Comparison of ENCODE assay signal across 1 cellular context in the genomic region with DNA sequence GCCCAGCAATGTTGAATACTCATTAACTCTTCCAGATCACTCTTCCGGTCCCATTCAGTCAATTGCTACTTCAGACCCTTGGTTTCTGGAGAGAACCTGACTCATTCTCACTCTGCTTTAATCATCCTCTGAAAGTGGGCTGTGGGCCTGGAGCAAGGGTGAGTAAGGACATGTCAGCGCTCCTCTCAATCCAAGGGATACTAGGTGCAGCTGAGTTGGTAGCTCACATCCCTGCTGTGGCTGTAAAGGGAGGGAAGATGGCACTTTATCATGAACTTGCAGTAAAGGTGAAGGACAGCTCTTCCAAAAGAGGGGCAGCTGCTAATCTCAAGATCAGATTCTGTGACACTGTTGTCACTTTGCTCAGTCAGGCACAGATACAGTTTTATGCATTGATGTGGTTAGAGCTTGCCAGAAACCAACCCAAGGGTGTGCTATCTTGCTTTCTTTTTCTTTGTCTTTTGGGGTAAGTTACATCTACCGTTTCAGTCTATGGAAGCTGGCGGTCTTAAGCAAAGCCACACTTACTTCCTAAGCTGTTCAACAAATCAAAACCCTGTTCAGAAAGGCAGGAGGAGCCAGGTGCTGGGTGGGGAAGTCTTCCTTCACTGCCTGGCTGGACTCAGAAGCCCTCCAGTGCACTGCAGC.
TF ChIP-seq lines count a peak whose summit lies in the region.

No MANE protein-coding gene starts in this region.

TF ChIP-seq in GM12878, 131 proteins besides CTCF, POLR2A, EP300 and RAD21 (continued from another document and continues in another):
- TF ChIP-seq CHD4 (IDR thresholded peaks at IDR 0.05), result no peak
- TF ChIP-seq, protein P1, sequence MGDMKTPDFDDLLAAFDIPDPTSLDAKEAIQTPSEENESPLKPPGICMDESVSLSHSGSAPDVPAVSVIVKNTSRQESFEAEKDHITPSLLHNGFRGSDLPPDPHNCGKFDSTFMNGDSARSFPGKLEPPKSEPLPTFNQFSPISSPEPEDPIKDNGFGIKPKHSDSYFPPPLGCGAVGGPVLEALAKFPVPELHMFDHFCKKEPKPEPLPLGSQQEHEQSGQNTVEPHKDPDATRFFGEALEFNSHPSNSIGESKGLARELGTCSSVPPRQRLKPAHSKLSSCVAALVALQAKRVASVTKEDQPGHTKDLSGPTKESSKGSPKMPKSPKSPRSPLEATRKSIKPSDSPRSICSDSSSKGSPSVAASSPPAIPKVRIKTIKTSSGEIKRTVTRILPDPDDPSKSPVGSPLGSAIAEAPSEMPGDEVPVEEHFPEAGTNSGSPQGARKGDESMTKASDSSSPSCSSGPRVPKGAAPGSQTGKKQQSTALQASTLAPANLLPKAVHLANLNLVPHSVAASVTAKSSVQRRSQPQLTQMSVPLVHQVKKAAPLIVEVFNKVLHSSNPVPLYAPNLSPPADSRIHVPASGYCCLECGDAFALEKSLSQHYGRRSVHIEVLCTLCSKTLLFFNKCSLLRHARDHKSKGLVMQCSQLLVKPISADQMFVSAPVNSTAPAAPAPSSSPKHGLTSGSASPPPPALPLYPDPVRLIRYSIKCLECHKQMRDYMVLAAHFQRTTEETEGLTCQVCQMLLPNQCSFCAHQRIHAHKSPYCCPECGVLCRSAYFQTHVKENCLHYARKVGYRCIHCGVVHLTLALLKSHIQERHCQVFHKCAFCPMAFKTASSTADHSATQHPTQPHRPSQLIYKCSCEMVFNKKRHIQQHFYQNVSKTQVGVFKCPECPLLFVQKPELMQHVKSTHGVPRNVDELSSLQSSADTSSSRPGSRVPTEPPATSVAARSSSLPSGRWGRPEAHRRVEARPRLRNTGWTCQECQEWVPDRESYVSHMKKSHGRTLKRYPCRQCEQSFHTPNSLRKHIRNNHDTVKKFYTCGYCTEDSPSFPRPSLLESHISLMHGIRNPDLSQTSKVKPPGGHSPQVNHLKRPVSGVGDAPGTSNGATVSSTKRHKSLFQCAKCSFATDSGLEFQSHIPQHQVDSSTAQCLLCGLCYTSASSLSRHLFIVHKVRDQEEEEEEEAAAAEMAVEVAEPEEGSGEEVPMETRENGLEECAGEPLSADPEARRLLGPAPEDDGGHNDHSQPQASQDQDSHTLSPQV (IDR thresholded peaks at IDR 0.05), result no peak
- TF ChIP-seq JUNB (IDR thresholded peaks at IDR 0.05), result no peak; the same call in 1 of the 2 replicates
- TF ChIP-seq, protein P2, sequence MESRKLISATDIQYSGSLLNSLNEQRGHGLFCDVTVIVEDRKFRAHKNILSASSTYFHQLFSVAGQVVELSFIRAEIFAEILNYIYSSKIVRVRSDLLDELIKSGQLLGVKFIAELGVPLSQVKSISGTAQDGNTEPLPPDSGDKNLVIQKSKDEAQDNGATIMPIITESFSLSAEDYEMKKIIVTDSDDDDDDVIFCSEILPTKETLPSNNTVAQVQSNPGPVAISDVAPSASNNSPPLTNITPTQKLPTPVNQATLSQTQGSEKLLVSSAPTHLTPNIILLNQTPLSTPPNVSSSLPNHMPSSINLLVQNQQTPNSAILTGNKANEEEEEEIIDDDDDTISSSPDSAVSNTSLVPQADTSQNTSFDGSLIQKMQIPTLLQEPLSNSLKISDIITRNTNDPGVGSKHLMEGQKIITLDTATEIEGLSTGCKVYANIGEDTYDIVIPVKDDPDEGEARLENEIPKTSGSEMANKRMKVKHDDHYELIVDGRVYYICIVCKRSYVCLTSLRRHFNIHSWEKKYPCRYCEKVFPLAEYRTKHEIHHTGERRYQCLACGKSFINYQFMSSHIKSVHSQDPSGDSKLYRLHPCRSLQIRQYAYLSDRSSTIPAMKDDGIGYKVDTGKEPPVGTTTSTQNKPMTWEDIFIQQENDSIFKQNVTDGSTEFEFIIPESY (IDR thresholded peaks at IDR 0.05), result no peak
- 0 out of 2 replicates have a peak, but pooled peaks have one; percentile 24 for TF ChIP-seq FOXM1 (IDR thresholded peaks at IDR 0.05; ENCODE audit: low read depth, low read length)
- TF ChIP-seq PML (IDR thresholded peaks at IDR 0.05; ENCODE audit: low read length), result no peak; the same call in 1 of the 2 replicates
- no peak for TF ChIP-seq MEF2A (IDR thresholded peaks at IDR 0.05; ENCODE audit: insufficient read depth, low read depth, low read length)
- TF ChIP-seq ETV6 (conservative IDR thresholded peaks at IDR 0.05 in 1 of 2, IDR thresholded peaks at IDR 0.05 in 1 of 2; ENCODE audit: borderline replicate concordance in 1 of 2, low read depth in 1 of 2), result peak in 1 of 2 experiments; percentile 61; a peak in 1 of 4 replicates
- TF ChIP-seq TCF7 (IDR thresholded peaks at IDR 0.05; ENCODE audit: borderline replicate concordance), result peak; percentile 97
- TF ChIP-seq, protein P3, sequence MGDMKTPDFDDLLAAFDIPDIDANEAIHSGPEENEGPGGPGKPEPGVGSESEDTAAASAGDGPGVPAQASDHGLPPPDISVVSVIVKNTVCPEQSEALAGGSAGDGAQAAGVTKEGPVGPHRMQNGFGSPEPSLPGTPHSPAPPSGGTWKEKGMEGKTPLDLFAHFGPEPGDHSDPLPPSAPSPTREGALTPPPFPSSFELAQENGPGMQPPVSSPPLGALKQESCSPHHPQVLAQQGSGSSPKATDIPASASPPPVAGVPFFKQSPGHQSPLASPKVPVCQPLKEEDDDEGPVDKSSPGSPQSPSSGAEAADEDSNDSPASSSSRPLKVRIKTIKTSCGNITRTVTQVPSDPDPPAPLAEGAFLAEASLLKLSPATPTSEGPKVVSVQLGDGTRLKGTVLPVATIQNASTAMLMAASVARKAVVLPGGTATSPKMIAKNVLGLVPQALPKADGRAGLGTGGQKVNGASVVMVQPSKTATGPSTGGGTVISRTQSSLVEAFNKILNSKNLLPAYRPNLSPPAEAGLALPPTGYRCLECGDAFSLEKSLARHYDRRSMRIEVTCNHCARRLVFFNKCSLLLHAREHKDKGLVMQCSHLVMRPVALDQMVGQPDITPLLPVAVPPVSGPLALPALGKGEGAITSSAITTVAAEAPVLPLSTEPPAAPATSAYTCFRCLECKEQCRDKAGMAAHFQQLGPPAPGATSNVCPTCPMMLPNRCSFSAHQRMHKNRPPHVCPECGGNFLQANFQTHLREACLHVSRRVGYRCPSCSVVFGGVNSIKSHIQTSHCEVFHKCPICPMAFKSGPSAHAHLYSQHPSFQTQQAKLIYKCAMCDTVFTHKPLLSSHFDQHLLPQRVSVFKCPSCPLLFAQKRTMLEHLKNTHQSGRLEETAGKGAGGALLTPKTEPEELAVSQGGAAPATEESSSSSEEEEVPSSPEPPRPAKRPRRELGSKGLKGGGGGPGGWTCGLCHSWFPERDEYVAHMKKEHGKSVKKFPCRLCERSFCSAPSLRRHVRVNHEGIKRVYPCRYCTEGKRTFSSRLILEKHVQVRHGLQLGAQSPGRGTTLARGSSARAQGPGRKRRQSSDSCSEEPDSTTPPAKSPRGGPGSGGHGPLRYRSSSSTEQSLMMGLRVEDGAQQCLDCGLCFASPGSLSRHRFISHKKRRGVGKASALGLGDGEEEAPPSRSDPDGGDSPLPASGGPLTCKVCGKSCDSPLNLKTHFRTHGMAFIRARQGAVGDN (IDR thresholded peaks at IDR 0.05), result no peak
- TF ChIP-seq, protein P4, sequence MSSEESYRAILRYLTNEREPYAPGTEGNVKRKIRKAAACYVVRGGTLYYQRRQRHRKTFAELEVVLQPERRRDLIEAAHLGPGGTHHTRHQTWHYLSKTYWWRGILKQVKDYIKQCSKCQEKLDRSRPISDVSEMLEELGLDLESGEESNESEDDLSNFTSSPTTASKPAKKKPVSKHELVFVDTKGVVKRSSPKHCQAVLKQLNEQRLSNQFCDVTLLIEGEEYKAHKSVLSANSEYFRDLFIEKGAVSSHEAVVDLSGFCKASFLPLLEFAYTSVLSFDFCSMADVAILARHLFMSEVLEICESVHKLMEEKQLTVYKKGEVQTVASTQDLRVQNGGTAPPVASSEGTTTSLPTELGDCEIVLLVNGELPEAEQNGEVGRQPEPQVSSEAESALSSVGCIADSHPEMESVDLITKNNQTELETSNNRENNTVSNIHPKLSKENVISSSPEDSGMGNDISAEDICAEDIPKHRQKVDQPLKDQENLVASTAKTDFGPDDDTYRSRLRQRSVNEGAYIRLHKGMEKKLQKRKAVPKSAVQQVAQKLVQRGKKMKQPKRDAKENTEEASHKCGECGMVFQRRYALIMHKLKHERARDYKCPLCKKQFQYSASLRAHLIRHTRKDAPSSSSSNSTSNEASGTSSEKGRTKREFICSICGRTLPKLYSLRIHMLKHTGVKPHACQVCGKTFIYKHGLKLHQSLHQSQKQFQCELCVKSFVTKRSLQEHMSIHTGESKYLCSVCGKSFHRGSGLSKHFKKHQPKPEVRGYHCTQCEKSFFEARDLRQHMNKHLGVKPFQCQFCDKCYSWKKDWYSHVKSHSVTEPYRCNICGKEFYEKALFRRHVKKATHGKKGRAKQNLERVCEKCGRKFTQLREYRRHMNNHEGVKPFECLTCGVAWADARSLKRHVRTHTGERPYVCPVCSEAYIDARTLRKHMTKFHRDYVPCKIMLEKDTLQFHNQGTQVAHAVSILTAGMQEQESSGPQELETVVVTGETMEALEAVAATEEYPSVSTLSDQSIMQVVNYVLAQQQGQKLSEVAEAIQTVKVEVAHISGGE (CRISPR knock-in tag; IDR thresholded peaks at IDR 0.05), result no peak
- TF ChIP-seq, protein P5, sequence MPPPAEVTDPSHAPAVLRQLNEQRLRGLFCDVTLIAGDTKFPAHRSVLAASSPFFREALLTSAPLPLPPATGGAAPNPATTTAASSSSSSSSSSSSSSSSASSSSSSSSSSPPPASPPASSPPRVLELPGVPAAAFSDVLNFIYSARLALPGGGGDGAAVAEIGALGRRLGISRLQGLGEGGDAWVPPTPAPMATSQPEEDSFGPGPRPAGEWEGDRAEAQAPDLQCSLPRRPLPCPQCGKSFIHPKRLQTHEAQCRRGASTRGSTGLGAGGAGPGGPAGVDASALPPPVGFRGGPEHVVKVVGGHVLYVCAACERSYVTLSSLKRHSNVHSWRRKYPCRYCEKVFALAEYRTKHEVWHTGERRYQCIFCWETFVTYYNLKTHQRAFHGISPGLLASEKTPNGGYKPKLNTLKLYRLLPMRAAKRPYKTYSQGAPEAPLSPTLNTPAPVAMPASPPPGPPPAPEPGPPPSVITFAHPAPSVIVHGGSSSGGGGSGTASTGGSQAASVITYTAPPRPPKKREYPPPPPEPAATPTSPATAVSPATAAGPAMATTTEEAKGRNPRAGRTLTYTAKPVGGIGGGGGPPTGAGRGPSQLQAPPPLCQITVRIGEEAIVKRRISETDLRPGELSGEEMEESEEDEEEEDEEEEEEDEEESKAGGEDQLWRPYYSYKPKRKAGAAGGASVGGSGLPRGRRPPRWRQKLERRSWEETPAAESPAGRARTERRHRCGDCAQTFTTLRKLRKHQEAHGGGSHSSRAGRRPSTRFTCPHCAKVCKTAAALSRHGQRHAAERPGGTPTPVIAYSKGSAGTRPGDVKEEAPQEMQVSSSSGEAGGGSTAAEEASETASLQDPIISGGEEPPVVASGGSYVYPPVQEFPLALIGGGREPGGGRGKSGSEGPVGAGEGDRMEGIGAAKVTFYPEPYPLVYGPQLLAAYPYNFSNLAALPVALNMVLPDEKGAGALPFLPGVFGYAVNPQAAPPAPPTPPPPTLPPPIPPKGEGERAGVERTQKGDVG (CRISPR knock-in tag; IDR thresholded peaks at IDR 0.05), result no peak
- TF ChIP-seq, protein P6, sequence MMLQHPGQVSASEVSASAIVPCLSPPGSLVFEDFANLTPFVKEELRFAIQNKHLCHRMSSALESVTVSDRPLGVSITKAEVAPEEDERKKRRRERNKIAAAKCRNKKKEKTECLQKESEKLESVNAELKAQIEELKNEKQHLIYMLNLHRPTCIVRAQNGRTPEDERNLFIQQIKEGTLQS (IDR thresholded peaks at IDR 0.05; ENCODE audit: borderline replicate concordance, extremely low read depth, low read depth, low read length), result no peak
- TF ChIP-seq RUNX3 (IDR thresholded peaks at IDR 0.05; ENCODE audit: low read length), result peak; percentile 94
- TF ChIP-seq KLF5 (IDR thresholded peaks at IDR 0.05; ENCODE audit: partially characterized antibody), result no peak
- TF ChIP-seq BHLHE40 (IDR thresholded peaks at IDR 0.05; ENCODE audit: borderline replicate concordance in 1 of 2, low read depth in 2 of 2, low read length in 1 of 2), result peak in 1 of 2 experiments; percentile 36; a peak in 1 of 4 replicates
- TF ChIP-seq, protein P7, sequence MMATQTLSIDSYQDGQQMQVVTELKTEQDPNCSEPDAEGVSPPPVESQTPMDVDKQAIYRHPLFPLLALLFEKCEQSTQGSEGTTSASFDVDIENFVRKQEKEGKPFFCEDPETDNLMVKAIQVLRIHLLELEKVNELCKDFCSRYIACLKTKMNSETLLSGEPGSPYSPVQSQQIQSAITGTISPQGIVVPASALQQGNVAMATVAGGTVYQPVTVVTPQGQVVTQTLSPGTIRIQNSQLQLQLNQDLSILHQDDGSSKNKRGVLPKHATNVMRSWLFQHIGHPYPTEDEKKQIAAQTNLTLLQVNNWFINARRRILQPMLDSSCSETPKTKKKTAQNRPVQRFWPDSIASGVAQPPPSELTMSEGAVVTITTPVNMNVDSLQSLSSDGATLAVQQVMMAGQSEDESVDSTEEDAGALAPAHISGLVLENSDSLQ (IDR thresholded peaks at IDR 0.05), result peak; percentile 32; the same call in 1 of the 2 replicates
- TF ChIP-seq EED (IDR thresholded peaks at IDR 0.05; ENCODE audit: low read depth), result 0 out of 2 replicates have a peak, but pooled peaks have one; percentile 49
- TF ChIP-seq, protein P8, sequence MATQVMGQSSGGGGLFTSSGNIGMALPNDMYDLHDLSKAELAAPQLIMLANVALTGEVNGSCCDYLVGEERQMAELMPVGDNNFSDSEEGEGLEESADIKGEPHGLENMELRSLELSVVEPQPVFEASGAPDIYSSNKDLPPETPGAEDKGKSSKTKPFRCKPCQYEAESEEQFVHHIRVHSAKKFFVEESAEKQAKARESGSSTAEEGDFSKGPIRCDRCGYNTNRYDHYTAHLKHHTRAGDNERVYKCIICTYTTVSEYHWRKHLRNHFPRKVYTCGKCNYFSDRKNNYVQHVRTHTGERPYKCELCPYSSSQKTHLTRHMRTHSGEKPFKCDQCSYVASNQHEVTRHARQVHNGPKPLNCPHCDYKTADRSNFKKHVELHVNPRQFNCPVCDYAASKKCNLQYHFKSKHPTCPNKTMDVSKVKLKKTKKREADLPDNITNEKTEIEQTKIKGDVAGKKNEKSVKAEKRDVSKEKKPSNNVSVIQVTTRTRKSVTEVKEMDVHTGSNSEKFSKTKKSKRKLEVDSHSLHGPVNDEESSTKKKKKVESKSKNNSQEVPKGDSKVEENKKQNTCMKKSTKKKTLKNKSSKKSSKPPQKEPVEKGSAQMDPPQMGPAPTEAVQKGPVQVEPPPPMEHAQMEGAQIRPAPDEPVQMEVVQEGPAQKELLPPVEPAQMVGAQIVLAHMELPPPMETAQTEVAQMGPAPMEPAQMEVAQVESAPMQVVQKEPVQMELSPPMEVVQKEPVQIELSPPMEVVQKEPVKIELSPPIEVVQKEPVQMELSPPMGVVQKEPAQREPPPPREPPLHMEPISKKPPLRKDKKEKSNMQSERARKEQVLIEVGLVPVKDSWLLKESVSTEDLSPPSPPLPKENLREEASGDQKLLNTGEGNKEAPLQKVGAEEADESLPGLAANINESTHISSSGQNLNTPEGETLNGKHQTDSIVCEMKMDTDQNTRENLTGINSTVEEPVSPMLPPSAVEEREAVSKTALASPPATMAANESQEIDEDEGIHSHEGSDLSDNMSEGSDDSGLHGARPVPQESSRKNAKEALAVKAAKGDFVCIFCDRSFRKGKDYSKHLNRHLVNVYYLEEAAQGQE (IDR thresholded peaks at IDR 0.05; ENCODE audit: low read depth, low read length), result no peak
- TF ChIP-seq POLR2AphosphoS5 (IDR thresholded peaks at IDR 0.05; ENCODE audit: low read length), result no peak
- TF ChIP-seq STAT3 (IDR thresholded peaks at IDR 0.05; ENCODE audit: low read depth, low read length), result no peak
- TF ChIP-seq CBFB (IDR thresholded peaks at IDR 0.05; ENCODE audit: low read depth), result 0 out of 2 replicates have a peak, but pooled peaks have one; percentile 60
- TF ChIP-seq CHD2 (IDR thresholded peaks at IDR 0.05; ENCODE audit: borderline replicate concordance, low read depth, low read length), result no peak
- no peak for TF ChIP-seq EGR1 (IDR thresholded peaks at IDR 0.05; ENCODE audit: borderline replicate concordance in 1 of 2, low read depth in 2 of 2, low read length in 2 of 2)
- TF ChIP-seq SMC3 (IDR thresholded peaks at IDR 0.05; ENCODE audit: borderline replicate concordance, low read length), result no peak
